Comparison of ENCODE assay signal across 8 cellular contexts in the genomic region with DNA sequence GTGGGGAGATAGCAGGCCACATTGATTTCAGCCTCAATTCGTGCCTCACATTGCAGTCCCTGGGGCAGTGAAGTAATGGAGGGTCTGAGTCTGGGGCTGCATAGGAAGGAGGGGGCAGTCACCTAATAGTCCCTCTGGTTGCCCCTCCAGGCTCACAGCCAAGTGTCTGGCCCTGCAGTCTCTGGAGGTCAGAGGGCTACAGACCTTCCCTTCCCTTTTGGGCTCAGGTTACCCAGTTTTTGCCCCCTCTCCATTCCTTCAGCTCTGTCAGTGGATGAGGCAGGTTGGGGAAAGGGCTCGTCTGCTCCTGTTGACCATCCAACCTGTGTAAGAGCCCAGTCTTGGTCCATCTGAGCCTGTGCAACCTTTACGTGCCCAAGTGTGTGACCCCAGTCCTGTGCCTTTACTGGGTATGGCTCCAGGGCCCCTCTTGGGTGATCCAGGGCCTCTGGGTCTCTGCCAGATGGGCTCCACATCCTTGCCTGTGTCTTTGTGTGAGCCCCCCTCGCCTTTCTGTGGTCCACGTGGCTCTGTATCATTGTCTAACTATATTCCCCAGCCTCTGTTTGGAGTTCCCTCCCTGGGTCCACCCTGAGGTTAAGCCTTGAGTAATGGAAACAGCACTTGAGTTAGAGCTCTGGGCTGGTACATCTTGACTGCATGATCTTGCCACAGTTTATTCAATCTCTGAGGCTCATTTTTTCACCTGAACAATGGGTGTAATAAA. TPM values are rescaled to one million over a fixed set of nuclear protein-coding genes. Genes with fewer than 3 reads are reported as not detected.
DNase-seq lines count a peak whose midpoint lies in the region; ATAC-seq and TF ChIP-seq lines count a peak whose summit lies in the region.

No MANE protein-coding gene starts in this region.

- CTCF ChIA-PET in SK-N-SH (lab: Yijun Ruan, JAX) = interaction anchor here (0.9 to 7.1 kb wide), 6 partner anchors 12 to 173 kb away, joined by 3 to 205 read pairs (median 4); a partner anchor contains a TSS

- TF ChIP-seq RAD21 in SK-N-SH (IDR thresholded peaks at IDR 0.05; ENCODE audit: low read length) = no peak

- TF ChIP-seq POLR2A in suprapubic skin (IDR thresholded peaks at IDR 0.05) = no peak

- peaks cover 24% of the 10 kb centered on the region for H4K20me1 ChIP-seq in SK-N-SH (ENCODE audit: insufficient read depth)

- H3K4me3 Mint-ChIP-seq in activated naive CD8-positive, alpha-beta T cell treated with anti-CD3 and anti-CD28 coated beads, Interleukin-2, amount 50 U/mL, for 24 hours = peak overlapping the region; percentile 58

- H3K4me1 Mint-ChIP-seq in activated naive CD8-positive, alpha-beta T cell treated with anti-CD3 and anti-CD28 coated beads, Interleukin-2, amount 50 U/mL, for 24 hours = peaks cover 43% of the 10 kb centered on the region

- H3K9me3 ChIP-seq in SK-N-SH (no peaks in the 10 kb centered on the region), suprapubic skin (no peaks in the 10 kb centered on the region)

- TF ChIP-seq CTCF in SK-N-SH (IDR thresholded peaks at IDR 0.05) (no peak), suprapubic skin (IDR thresholded peaks at IDR 0.05) (no peak)

- H3K9me3 Mint-ChIP-seq in activated naive CD8-positive, alpha-beta T cell treated with anti-CD3 and anti-CD28 coated beads, Interleukin-2, amount 50 U/mL, for 24 hours = no peaks in the 10 kb centered on the region

- ATAC-seq in SK-N-SH treated with all-trans-retinoic acid at 6 μM for 48 hours (no peak; the same call in 2 of the 3 replicates), GM21576 (IDR thresholded peaks at IDR 0.05; ENCODE audit: unreplicated experiment) (no peak)
- ATAC-seq in activated naive CD8-positive, alpha-beta T cell treated with anti-CD3 and anti-CD28 coated beads, Interleukin-2, amount 50 U/mL, for 24 hours = peak; percentile 7

- H3K9me2 ChIP-seq in SK-N-SH = no peaks in the 10 kb centered on the region

- peaks cover 65% of the 10 kb centered on the region for H3K79me2 ChIP-seq in SK-N-SH (ENCODE audit: insufficient read depth)

- TF ChIP-seq EP300 in SK-N-SH (IDR thresholded peaks at IDR 0.05; ENCODE audit: borderline replicate concordance in 1 of 2, low read depth in 1 of 2, low read length in 1 of 2) (no peak; a peak in 1 of 4 replicates), suprapubic skin (IDR thresholded peaks at IDR 0.05) (no peak)

- H3F3A ChIP-seq in SK-N-SH (replicated peaks; ENCODE audit: insufficient read depth) = peaks cover 47% of the 10 kb centered on the region

- WGBS in SK-N-SH (ENCODE audit: low lambda C conversion rate) = 24% methylated on average over 5 of the region's 5 CpGs
- 31% methylated on average over 5 of the region's 5 CpGs for WGBS in suprapubic skin

- peak overlapping the region; percentile 58 to 69 for H3K4me3 ChIP-seq in SK-N-SH (ENCODE audit: low read depth in 2 of 2, low read length in 1 of 2)
- peak overlapping the region; percentile 87 for H3K4me3 ChIP-seq in suprapubic skin

- H3K4me1 ChIP-seq in SK-N-SH (ENCODE audit: control insufficient read depth in 1 of 2, insufficient read depth in 2 of 2, low read depth in 1 of 2, low read length in 1 of 2) (peaks cover 57 to 72% of the 10 kb centered on the region in 2 experiments), suprapubic skin (peaks cover 89% of the 10 kb centered on the region)

- H3K4me2 ChIP-seq in SK-N-SH = peak overlapping the region; percentile 97

- peak overlapping the region; percentile 65 for H3K9ac ChIP-seq in SK-N-SH

- no peak overlapping the region for H3K27ac Mint-ChIP-seq in activated naive CD8-positive, alpha-beta T cell treated with anti-CD3 and anti-CD28 coated beads, Interleukin-2, amount 50 U/mL, for 24 hours

- H3K36me3 ChIP-seq in SK-N-SH (replicated peaks in 1 of 2; ENCODE audit: control insufficient read depth in 1 of 2, insufficient read depth in 2 of 2, low read length in 1 of 2) = peaks cover 0 to 5% of the 10 kb centered on the region in 2 experiments
- H3K36me3 ChIP-seq in suprapubic skin = peaks cover 6% of the 10 kb centered on the region

- POLR2A ChIA-PET in SK-N-SH (lab: Yijun Ruan, JAX) = interaction anchor here (0.7 to 1.0 kb wide), 2 partner anchors 27 to 38 kb away, joined by 3 to 5 read pairs; a partner anchor contains a TSS

- H3K27me3 Mint-ChIP-seq in activated naive CD8-positive, alpha-beta T cell treated with anti-CD3 and anti-CD28 coated beads, Interleukin-2, amount 50 U/mL, for 24 hours = no peaks in the 10 kb centered on the region

- H3K27me3 ChIP-seq in SK-N-SH (ENCODE audit: insufficient read depth) (no peaks in the 10 kb centered on the region), suprapubic skin (no peaks in the 10 kb centered on the region)

- H3K27ac ChIP-seq in SK-N-SH (ENCODE audit: low read depth in 2 of 2, low read length in 1 of 2) (peak overlapping the region; percentile 93 to 96), suprapubic skin (peak overlapping the region; percentile 97)

- no peak overlapping the region for H2AFZ ChIP-seq in SK-N-SH (ENCODE audit: low read depth)

- peaks cover 2% of the 10 kb centered on the region for H3K36me3 Mint-ChIP-seq in activated naive CD8-positive, alpha-beta T cell treated with anti-CD3 and anti-CD28 coated beads, Interleukin-2, amount 50 U/mL, for 24 hours (ENCODE audit: low read depth)

- DNase-seq in SK-N-SH (no peak), iris pigment epithelial cell (ENCODE audit: low read depth) (peak; percentile 41), suprapubic skin (ENCODE audit: low spot score in 2 of 2) (peak in 1 of 2 donors; percentile 72)
- DNase-seq in activated naive CD8-positive, alpha-beta T cell treated with anti-CD3 and anti-CD28 coated beads, Interleukin-2, amount 50 U/mL, for 24 hours = peak; percentile 38
- DNase-seq in effector CD4-positive, alpha-beta T cell = no peak
- DNase-seq in stimulated activated CD4-positive, alpha-beta T cell treated with anti-CD3 and anti-CD28 coated beads, Interleukin-4, amount 100 ng/mL, for 1 hour = no peak

TF ChIP-seq in SK-N-SH, 30 proteins besides CTCF, POLR2A, EP300 and RAD21:
- TF ChIP-seq, protein P1, sequence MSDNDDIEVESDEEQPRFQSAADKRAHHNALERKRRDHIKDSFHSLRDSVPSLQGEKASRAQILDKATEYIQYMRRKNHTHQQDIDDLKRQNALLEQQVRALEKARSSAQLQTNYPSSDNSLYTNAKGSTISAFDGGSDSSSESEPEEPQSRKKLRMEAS (IDR thresholded peaks at IDR 0.05; ENCODE audit: low read depth) = 0 out of 2 replicates have a peak, but pooled peaks have one; percentile 29
- TF ChIP-seq POLR2AphosphoS5 (IDR thresholded peaks at IDR 0.05; ENCODE audit: low read depth, low read length) (peak; percentile 38; the same call in 1 of the 2 replicates), RCOR1 (IDR thresholded peaks at IDR 0.05; ENCODE audit: low read length) (no peak), TAF1 (IDR thresholded peaks at IDR 0.05; ENCODE audit: borderline replicate concordance, low read depth, low read length) (no peak)

TF ChIP-seq in SK-N-SH treated with all-trans-retinoic acid at 6 μM for 48 hours, 23 proteins besides CTCF, POLR2A, EP300 and RAD21 (continues in another document):
- TF ChIP-seq BACH2 (CRISPR knock-in tag; IDR thresholded peaks at IDR 0.05; ENCODE audit: borderline replicate concordance) = no peak
- TF ChIP-seq RARB (CRISPR knock-in tag; IDR thresholded peaks at IDR 0.05) = no peak
- TF ChIP-seq ZC3H10 (CRISPR knock-in tag; IDR thresholded peaks at IDR 0.05) = no peak
- no peak for TF ChIP-seq SNAI2 (CRISPR knock-in tag; IDR thresholded peaks at IDR 0.05)
- TF ChIP-seq, protein P2, sequence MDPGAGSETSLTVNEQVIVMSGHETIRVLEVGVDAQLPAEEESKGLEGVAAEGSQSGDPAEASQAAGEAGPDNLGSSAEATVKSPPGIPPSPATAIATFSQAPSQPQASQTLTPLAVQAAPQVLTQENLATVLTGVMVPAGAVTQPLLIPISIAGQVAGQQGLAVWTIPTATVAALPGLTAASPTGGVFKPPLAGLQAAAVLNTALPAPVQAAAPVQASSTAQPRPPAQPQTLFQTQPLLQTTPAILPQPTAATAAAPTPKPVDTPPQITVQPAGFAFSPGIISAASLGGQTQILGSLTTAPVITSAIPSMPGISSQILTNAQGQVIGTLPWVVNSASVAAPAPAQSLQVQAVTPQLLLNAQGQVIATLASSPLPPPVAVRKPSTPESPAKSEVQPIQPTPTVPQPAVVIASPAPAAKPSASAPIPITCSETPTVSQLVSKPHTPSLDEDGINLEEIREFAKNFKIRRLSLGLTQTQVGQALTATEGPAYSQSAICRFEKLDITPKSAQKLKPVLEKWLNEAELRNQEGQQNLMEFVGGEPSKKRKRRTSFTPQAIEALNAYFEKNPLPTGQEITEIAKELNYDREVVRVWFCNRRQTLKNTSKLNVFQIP (CRISPR knock-in tag; IDR thresholded peaks at IDR 0.05; ENCODE audit: borderline replicate concordance, low read depth) = no peak

RNA-seq across cellular contexts. Expression of a gene that starts 13.1 kb away (rescaled TPM):
- 8.6 and 16.9 TPM in 2 replicates for polyA plus RNA-seq in SK-N-SH (2012; rRNA removed)
- polyA plus RNA-seq in SK-N-SH (2012; cell fraction: cytosol; rRNA removed) = 7.7 and 12.5 TPM in 2 replicates
- polyA plus RNA-seq in SK-N-SH (2012; cell fraction: nucleus; rRNA removed) = 67.2 and 121 TPM in 2 replicates
- total RNA-seq in suprapubic skin = 10 to 100 TPM; 57.5 to 91.6 (median 81.9) TPM

RNA-seq across cellular contexts. Expression of a gene that starts 19.7 kb away (rescaled TPM):
- 1.3 TPM in 2 replicates for polyA plus RNA-seq in SK-N-SH (2012; rRNA removed)
- 0.40 and 0.87 TPM in 2 replicates for polyA plus RNA-seq in SK-N-SH (2012; cell fraction: cytosol; rRNA removed)
- polyA plus RNA-seq in SK-N-SH (2012; cell fraction: nucleus; rRNA removed) = 1.3 and 1.7 TPM in 2 replicates
- 1 to 10 TPM in 2 of 4 donors, under 1 TPM in 2; 0.73 to 1.7 (median 1.1) TPM for total RNA-seq in suprapubic skin

RNA-seq across cellular contexts. Expression of a gene that starts 20.2 kb away (rescaled TPM):
- polyA plus RNA-seq in SK-N-SH (2012; rRNA removed) = 105 and 160 TPM in 2 replicates
- polyA plus RNA-seq in SK-N-SH (2012; cell fraction: cytosol; rRNA removed) = 71.5 and 102 TPM in 2 replicates
- polyA plus RNA-seq in SK-N-SH (2012; cell fraction: nucleus; rRNA removed) = 82.6 and 91.4 TPM in 2 replicates
- 10 to 100 TPM; 14.4 to 33.0 (median 18.9) TPM for total RNA-seq in suprapubic skin

RNA-seq across cellular contexts. Expression of a gene that starts 27.3 kb away (rescaled TPM):
- 89.6 and 94.5 TPM in 2 replicates for polyA plus RNA-seq in SK-N-SH (2012; rRNA removed)
- 38.5 and 54.1 TPM in 2 replicates for polyA plus RNA-seq in SK-N-SH (2012; cell fraction: cytosol; rRNA removed)
- polyA plus RNA-seq in SK-N-SH (2012; cell fraction: nucleus; rRNA removed) = 101 and 184 TPM in 2 replicates
- 10 to 100 TPM; 36.8 to 49.5 (median 45.8) TPM for total RNA-seq in suprapubic skin

RNA-seq across cellular contexts. Expression of a gene that starts 30.9 kb away (rescaled TPM):
- 0.37 and 2.0 TPM in 2 replicates for polyA plus RNA-seq in SK-N-SH (2012; rRNA removed)
- polyA plus RNA-seq in SK-N-SH (2012; cell fraction: cytosol; rRNA removed) = 0.53 and 1.5 TPM in 2 replicates
- 8.0 and 18.2 TPM in 2 replicates for polyA plus RNA-seq in SK-N-SH (2012; cell fraction: nucleus; rRNA removed)
- 1 to 10 TPM in 1 of 4 donors, not detected in 3; 4.2 TPM for total RNA-seq in suprapubic skin

Comparison
In these comparisons a context has a peak if more than half of its experiments do, and no peak if none do; other contexts are left out.
1. DNase-seq: peak in activated naive CD8-positive, alpha-beta T cell treated with anti-CD3 and anti-CD28 coated beads, Interleukin-2, amount 50 U/mL, for 24 hours (single experiment) and iris pigment epithelial cell (single experiment); none in SK-N-SH (single experiment), effector CD4-positive, alpha-beta T cell (single experiment) and stimulated activated CD4-positive, alpha-beta T cell treated with anti-CD3 and anti-CD28 coated beads, Interleukin-4, amount 100 ng/mL, for 1 hour (single experiment).